Comparison of ENCODE assay signal across 21 cellular contexts in the genomic region with DNA sequence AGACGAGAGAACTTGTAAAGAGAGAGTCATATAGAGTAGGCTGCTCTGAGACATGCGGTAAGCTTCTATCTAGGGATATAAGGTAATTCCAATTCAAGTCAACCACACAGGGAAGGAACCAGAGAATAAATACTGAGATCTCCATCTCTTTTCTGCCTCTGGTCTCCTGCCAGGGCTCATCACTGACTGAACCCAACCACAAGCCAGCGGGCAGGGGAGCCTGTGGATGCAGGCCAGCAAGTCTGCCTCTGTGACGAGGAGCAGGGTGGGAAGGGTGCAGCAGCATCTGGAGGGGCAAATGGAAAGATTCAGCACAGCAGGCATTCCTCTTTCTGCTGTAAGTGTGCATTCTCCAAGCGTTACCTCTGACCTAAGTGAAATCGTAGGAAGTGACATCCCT.
"Had no signal": no experiment of that assay in that cellular context is flagged by ENCODE, and none has a peak within 500 bp of the region (broad histone marks: within the 10 kb centered on the region; RNA-seq: fewer than 3 reads in every experiment).

No MANE protein-coding gene starts in this region.

- H3K27me3 ChIP-seq: transverse colon, uterus had no signal

- H3K27ac Mint-ChIP-seq: activated naive CD8-positive, alpha-beta T cell treated with anti-CD3 and anti-CD28 coated beads, Interleukin-2, amount 10 ng/mL, durations not matched to agents 7 days and 5 days; dendritic cell treated with granulocyte-macrophage colony-stimulating factor and Interleukin-4, amounts not matched to agents 40 ng/mL and 50 ng/mL, for 4 days; stimulated activated naive B cell treated with anti-CD40 and anti-IgM and Interleukin-4, amounts not matched to agents 10 μg/mL and 1 μg/mL and 100 μg/mL, for 72 hours; T-cell; T-helper 2 cell treated with Interferon-gamma antibody and Interleukin-4, amounts not matched to agents 5 μg/mL and 100 μg/mL, for 36 hours had no signal

- H3K4me1 ChIP-seq: lower lobe of right lung, transverse colon, uterus had no signal

- H3K27ac ChIP-seq: lower lobe of right lung, transverse colon, uterus had no signal

- ATAC-seq: left lobe of liver; lower lobe of right lung; naive thymus-derived CD4-positive, alpha-beta T cell; sciatic nerve had no signal

- H3K4me2 ChIP-seq: smooth muscle cell had no signal

- H3K4me1 Mint-ChIP-seq: stimulated activated naive B cell treated with anti-CD40 and anti-IgM and Interleukin-4, amounts not matched to agents 10 μg/mL and 1 μg/mL and 100 μg/mL, for 72 hours had no signal

- DNase-seq: activated gamma-delta T cell treated with Interleukin-2 at 50 U/mL for 16 hours; activated naive CD8-positive, alpha-beta T cell treated with anti-CD3 and anti-CD28 coated beads, Interleukin-2, amount 10 ng/mL, durations not matched to agents 7 days and 5 days; activated T-cell treated with anti-CD3 and anti-CD28 coated beads, Interleukin-2, amount 50 U/mL, for 4 hours; amniotic stem cell; effector CD4-positive, alpha-beta T cell; erythroblast; foreskin fibroblast; kidney; lower lobe of right lung; mesendoderm; naive thymus-derived CD4-positive, alpha-beta T cell; stimulated activated CD4-positive, alpha-beta T cell treated with anti-CD3 and anti-CD28 coated beads, Interleukin-15, amount 100 ng/mL, for 24 hours; stimulated activated naive B cell treated with anti-CD40 and anti-IgM and Interleukin-4, amounts not matched to agents 10 μg/mL and 1 μg/mL and 100 μg/mL, for 72 hours; T-cell; transverse colon; uterus had no signal

- H3K4me3 ChIP-seq: lower lobe of right lung, smooth muscle cell, transverse colon, uterus had no signal

- H3K27me3 Mint-ChIP-seq: activated naive CD8-positive, alpha-beta T cell treated with anti-CD3 and anti-CD28 coated beads, Interleukin-2, amount 10 ng/mL, durations not matched to agents 7 days and 5 days; dendritic cell treated with granulocyte-macrophage colony-stimulating factor and Interleukin-4, amounts not matched to agents 40 ng/mL and 50 ng/mL, for 4 days; T-cell had no signal

- H3K4me3 Mint-ChIP-seq: activated naive CD8-positive, alpha-beta T cell treated with anti-CD3 and anti-CD28 coated beads, Interleukin-2, amount 10 ng/mL, durations not matched to agents 7 days and 5 days; activated T-cell treated with anti-CD3 and anti-CD28 coated beads, Interleukin-2, amount 50 U/mL, for 4 hours; dendritic cell treated with granulocyte-macrophage colony-stimulating factor and Interleukin-4, amounts not matched to agents 40 ng/mL and 50 ng/mL, for 4 days; stimulated activated naive B cell treated with anti-CD40 and anti-IgM and Interleukin-4, amounts not matched to agents 10 μg/mL and 1 μg/mL and 100 μg/mL, for 72 hours; T-cell; T-helper 2 cell treated with Interferon-gamma antibody and Interleukin-4, amounts not matched to agents 5 μg/mL and 100 μg/mL, for 36 hours had no signal

- H3K9me3 ChIP-seq: lower lobe of right lung, transverse colon, uterus had no signal

- H3K36me3 Mint-ChIP-seq: stimulated activated naive B cell treated with anti-CD40 and anti-IgM and Interleukin-4, amounts not matched to agents 10 μg/mL and 1 μg/mL and 100 μg/mL, for 72 hours; T-cell had no signal

- H3K36me3 ChIP-seq: lower lobe of right lung, transverse colon, uterus had no signal

- H3K9me3 Mint-ChIP-seq: dendritic cell treated with granulocyte-macrophage colony-stimulating factor and Interleukin-4, amounts not matched to agents 40 ng/mL and 50 ng/mL, for 4 days had no signal
